8 cellular contexts compared by ENCODE assay signal in genomic region chr7:129218514-129219036, GRCh38. TPM values are rescaled to one million over a fixed set of nuclear protein-coding genes. Genes with fewer than 3 reads are reported as not detected.
DNase-seq lines count a peak whose midpoint lies in the region; ATAC-seq and TF ChIP-seq lines count a peak whose summit lies in the region.

No MANE protein-coding gene starts in this region.

- TF ChIP-seq CTCF in heart right ventricle (IDR thresholded peaks at IDR 0.05) (peak; percentile 85 to 96 (median 89)), vagina (IDR thresholded peaks at IDR 0.05) (peak; percentile 77 to 90 (median 89))

- H3K4me3 ChIP-seq in heart right ventricle (no peak overlapping the region), vagina (no peak overlapping the region)

- intact Hi-C loops in heart right ventricle (cut with DNase I) = loop anchor here (1.0 to 10.0 kb wide), 11 partner anchors 52 to 314 kb away; no protein-coding TSS in a partner anchor
- intact Hi-C loops in vagina (cut with DNase I) = loop anchor here (5.0 kb wide), 1 partner anchor 254 kb away; no protein-coding TSS in a partner anchor

- ATAC-seq in GM21576 (IDR thresholded peaks at IDR 0.05; ENCODE audit: unreplicated experiment) (peak; percentile 50), heart right ventricle (peak; percentile 81 to 95 (median 90))

- H3K36me3 ChIP-seq in heart right ventricle (no peaks in the 10 kb centered on the region), vagina (no peaks in the 10 kb centered on the region)

- H3K9me3 ChIP-seq in heart right ventricle (no peaks in the 10 kb centered on the region), vagina (no peaks in the 10 kb centered on the region)

- DNase-seq in AG20443 (ENCODE audit: low spot score) (peak; percentile 89), NCI-H146 treated with DMSO at 0.1 percent for 48 hours (lab: John Stamatoyannopoulos, UW; ENCODE audit: unreplicated experiment) (peak; percentile 74), SW 1271 (lab: John Stamatoyannopoulos, UW) (peak; percentile 45 to 75), heart right ventricle (peak; percentile 73 to 86), pulmonary artery endothelial cell (ENCODE audit: low read depth, low spot score) (peak; percentile 32), vagina (ENCODE audit: extremely low spot score in 2 of 2) (no peak)
- peak; percentile 53 for DNase-seq in activated naive CD8-positive, alpha-beta T cell treated with anti-CD3 and anti-CD28 coated beads, Interleukin-2, amount 50 U/mL, for 16 hours (ENCODE audit: low read depth, low spot score)

- H3K27ac ChIP-seq in heart right ventricle (no peak overlapping the region), vagina (no peak overlapping the region)

- TF ChIP-seq POLR2A in vagina (IDR thresholded peaks at IDR 0.05) = no peak

- 11 to 13% methylated on average over 9 of the region's 9 CpGs for WGBS in heart right ventricle, 2 donors

- peaks cover 0 to 13% (median 0%) of the 10 kb centered on the region in 9 donors for H3K4me1 ChIP-seq in heart right ventricle
- no peaks in the 10 kb centered on the region for H3K4me1 ChIP-seq in vagina

- H3K27me3 ChIP-seq in heart right ventricle = no peaks in the 10 kb centered on the region
- H3K27me3 ChIP-seq in vagina = no peaks in the 10 kb centered on the region

RNA-seq across cellular contexts. Expression of gene AHCYL2, which starts 6.3 kb away (rescaled TPM):
- total RNA-seq in heart right ventricle (1 to 10 TPM; 4.6 to 7.7 (median 5.7) TPM), pulmonary artery endothelial cell (7.7 and 13.2 TPM in 2 replicates), vagina (19.6 TPM)
- polyA plus RNA-seq in heart right ventricle = 1 to 10 TPM; 2.5 to 2.9 TPM

RNA-seq across cellular contexts. Expression of gene SMO, which starts 30.1 kb away (rescaled TPM):
- total RNA-seq in heart right ventricle = 1 to 10 TPM; 3.1 to 7.1 (median 4.9) TPM
- 1 to 10 TPM; 1.7 to 8.3 TPM for polyA plus RNA-seq in heart right ventricle
- total RNA-seq in pulmonary artery endothelial cell = 2.4 and 5.0 TPM in 2 replicates
- 22.1 TPM for total RNA-seq in vagina

Comparison
In these comparisons a context has a peak if more than half of its experiments do, and no peak if none do; other contexts are left out.
1. DNase-seq: peak in AG20443 (single experiment), NCI-H146 treated with DMSO at 0.1 percent for 48 hours (single experiment), SW 1271 (2 of 2), activated naive CD8-positive, alpha-beta T cell treated with anti-CD3 and anti-CD28 coated beads, Interleukin-2, amount 50 U/mL, for 16 hours (single experiment), heart right ventricle (2 of 2) and pulmonary artery endothelial cell (single experiment); none in vagina (0 of 2).